ENCODE assay signal across 1 cellular context in the genomic region with DNA sequence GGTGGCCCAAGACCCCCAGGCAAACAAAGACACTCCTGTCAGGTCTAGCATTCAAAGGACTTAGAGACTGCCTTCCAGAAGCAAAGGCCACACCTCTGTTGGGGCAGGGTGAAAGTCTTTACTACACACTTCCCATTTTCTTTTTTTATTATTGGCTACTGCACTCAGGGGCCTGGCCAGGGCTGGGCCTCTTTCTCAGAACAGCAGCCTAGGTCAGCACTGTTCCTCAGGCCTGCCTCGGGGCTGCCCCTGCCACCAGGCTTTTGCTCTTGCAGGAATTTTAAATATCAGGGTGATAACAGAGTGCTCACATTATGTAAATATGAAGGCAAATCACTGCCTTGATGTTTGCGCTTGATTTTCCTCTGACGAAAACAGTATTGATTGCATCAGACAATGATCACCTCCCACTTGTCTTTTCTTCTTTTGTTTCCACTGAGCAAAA.
TF ChIP-seq lines count a peak whose summit lies in the region.

No MANE protein-coding gene starts in this region.

TF ChIP-seq in K562, 482 proteins besides CTCF, POLR2A, EP300 and RAD21 (continued from another document):
- TF ChIP-seq, protein P1, sequence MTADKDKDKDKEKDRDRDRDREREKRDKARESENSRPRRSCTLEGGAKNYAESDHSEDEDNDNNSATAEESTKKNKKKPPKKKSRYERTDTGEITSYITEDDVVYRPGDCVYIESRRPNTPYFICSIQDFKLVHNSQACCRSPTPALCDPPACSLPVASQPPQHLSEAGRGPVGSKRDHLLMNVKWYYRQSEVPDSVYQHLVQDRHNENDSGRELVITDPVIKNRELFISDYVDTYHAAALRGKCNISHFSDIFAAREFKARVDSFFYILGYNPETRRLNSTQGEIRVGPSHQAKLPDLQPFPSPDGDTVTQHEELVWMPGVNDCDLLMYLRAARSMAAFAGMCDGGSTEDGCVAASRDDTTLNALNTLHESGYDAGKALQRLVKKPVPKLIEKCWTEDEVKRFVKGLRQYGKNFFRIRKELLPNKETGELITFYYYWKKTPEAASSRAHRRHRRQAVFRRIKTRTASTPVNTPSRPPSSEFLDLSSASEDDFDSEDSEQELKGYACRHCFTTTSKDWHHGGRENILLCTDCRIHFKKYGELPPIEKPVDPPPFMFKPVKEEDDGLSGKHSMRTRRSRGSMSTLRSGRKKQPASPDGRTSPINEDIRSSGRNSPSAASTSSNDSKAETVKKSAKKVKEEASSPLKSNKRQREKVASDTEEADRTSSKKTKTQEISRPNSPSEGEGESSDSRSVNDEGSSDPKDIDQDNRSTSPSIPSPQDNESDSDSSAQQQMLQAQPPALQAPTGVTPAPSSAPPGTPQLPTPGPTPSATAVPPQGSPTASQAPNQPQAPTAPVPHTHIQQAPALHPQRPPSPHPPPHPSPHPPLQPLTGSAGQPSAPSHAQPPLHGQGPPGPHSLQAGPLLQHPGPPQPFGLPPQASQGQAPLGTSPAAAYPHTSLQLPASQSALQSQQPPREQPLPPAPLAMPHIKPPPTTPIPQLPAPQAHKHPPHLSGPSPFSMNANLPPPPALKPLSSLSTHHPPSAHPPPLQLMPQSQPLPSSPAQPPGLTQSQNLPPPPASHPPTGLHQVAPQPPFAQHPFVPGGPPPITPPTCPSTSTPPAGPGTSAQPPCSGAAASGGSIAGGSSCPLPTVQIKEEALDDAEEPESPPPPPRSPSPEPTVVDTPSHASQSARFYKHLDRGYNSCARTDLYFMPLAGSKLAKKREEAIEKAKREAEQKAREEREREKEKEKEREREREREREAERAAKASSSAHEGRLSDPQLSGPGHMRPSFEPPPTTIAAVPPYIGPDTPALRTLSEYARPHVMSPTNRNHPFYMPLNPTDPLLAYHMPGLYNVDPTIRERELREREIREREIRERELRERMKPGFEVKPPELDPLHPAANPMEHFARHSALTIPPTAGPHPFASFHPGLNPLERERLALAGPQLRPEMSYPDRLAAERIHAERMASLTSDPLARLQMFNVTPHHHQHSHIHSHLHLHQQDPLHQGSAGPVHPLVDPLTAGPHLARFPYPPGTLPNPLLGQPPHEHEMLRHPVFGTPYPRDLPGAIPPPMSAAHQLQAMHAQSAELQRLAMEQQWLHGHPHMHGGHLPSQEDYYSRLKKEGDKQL (CRISPR knock-in tag; IDR thresholded peaks at IDR 0.05; ENCODE audit: borderline replicate concordance): no peak
- TF ChIP-seq, protein P2, sequence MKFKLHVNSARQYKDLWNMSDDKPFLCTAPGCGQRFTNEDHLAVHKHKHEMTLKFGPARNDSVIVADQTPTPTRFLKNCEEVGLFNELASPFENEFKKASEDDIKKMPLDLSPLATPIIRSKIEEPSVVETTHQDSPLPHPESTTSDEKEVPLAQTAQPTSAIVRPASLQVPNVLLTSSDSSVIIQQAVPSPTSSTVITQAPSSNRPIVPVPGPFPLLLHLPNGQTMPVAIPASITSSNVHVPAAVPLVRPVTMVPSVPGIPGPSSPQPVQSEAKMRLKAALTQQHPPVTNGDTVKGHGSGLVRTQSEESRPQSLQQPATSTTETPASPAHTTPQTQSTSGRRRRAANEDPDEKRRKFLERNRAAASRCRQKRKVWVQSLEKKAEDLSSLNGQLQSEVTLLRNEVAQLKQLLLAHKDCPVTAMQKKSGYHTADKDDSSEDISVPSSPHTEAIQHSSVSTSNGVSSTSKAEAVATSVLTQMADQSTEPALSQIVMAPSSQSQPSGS (CRISPR knock-in tag; IDR thresholded peaks at IDR 0.05): no peak
- TF ChIP-seq GABPB2 (CRISPR knock-in tag; conservative IDR thresholded peaks at IDR 0.05): no peak
- no peak for TF ChIP-seq EGR1 (conservative IDR thresholded peaks at IDR 0.05)
- no peak for TF ChIP-seq ZNF445 (CRISPR knock-in tag; IDR thresholded peaks at IDR 0.05; ENCODE audit: low read depth)
- TF ChIP-seq CBFB (CRISPR knock-in tag; IDR thresholded peaks at IDR 0.05): no peak
- TF ChIP-seq, protein P3, sequence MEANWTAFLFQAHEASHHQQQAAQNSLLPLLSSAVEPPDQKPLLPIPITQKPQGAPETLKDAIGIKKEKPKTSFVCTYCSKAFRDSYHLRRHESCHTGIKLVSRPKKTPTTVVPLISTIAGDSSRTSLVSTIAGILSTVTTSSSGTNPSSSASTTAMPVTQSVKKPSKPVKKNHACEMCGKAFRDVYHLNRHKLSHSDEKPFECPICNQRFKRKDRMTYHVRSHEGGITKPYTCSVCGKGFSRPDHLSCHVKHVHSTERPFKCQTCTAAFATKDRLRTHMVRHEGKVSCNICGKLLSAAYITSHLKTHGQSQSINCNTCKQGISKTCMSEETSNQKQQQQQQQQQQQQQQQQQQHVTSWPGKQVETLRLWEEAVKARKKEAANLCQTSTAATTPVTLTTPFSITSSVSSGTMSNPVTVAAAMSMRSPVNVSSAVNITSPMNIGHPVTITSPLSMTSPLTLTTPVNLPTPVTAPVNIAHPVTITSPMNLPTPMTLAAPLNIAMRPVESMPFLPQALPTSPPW (CRISPR knock-in tag; IDR thresholded peaks at IDR 0.05): no peak
- TF ChIP-seq ZNF217 (CRISPR knock-in tag; IDR thresholded peaks at IDR 0.05): no peak
- TF ChIP-seq ZNF224 (CRISPR knock-in tag; IDR thresholded peaks at IDR 0.05): no peak
- peak; percentile 35; the same call in 1 of the 2 replicates for TF ChIP-seq SOX6 (IDR thresholded peaks at IDR 0.05)
- no peak for TF ChIP-seq PCBP1 (IDR thresholded peaks at IDR 0.05; ENCODE audit: low read depth, low read length, poor library complexity, severe bottlenecking)
- TF ChIP-seq DDX20 (tag; IDR thresholded peaks at IDR 0.05; ENCODE audit: low read depth): no peak
- TF ChIP-seq IFI16 (CRISPR knock-in tag; IDR thresholded peaks at IDR 0.05): no peak
- TF ChIP-seq BHLHE40 (IDR thresholded peaks at IDR 0.05; ENCODE audit: low read length): no peak
- TF ChIP-seq NCOR1 (IDR thresholded peaks at IDR 0.05): no peak
- no peak for TF ChIP-seq SMARCB1 (IDR thresholded peaks at IDR 0.05; ENCODE audit: insufficient read length, low read depth)
- no peak for TF ChIP-seq ZFPM2 (CRISPR knock-in tag; IDR thresholded peaks at IDR 0.05)
- no peak for TF ChIP-seq ZNF324 (CRISPR knock-in tag; IDR thresholded peaks at IDR 0.05)
- no peak for TF ChIP-seq NR1H2 (CRISPR knock-in tag; IDR thresholded peaks at IDR 0.05)
- no peak for TF ChIP-seq MYNN (IDR thresholded peaks at IDR 0.05)
- TF ChIP-seq MYNN (CRISPR knock-in tag; IDR thresholded peaks at IDR 0.05): no peak
- TF ChIP-seq RBM34 (IDR thresholded peaks at IDR 0.05; ENCODE audit: borderline replicate concordance, insufficient read depth, low read length): no peak
- TF ChIP-seq ZC3H11A (IDR thresholded peaks at IDR 0.05; ENCODE audit: low read depth, low read length): no peak
- TF ChIP-seq RCOR1 (IDR thresholded peaks at IDR 0.05; ENCODE audit: borderline replicate concordance in 1 of 2, low read depth in 2 of 2, low read length in 2 of 2): peak in 1 of 2 experiments; percentile 5; a peak in 1 of 4 replicates
- TF ChIP-seq TAL1 (IDR thresholded peaks at IDR 0.05): no peak
- TF ChIP-seq ZNF282 (CRISPR knock-in tag; IDR thresholded peaks at IDR 0.05): no peak
- TF ChIP-seq ETV1 (tag; conservative IDR thresholded peaks at IDR 0.05; ENCODE audit: low read depth): no peak
- TF ChIP-seq HDAC6 (IDR thresholded peaks at IDR 0.05; ENCODE audit: low read depth, low read length): no peak
- TF ChIP-seq CEBPG (CRISPR knock-in tag; IDR thresholded peaks at IDR 0.05): peak; percentile 41; the same call in 1 of the 2 replicates
- TF ChIP-seq CEBPG (tag; conservative IDR thresholded peaks at IDR 0.05 in 1 of 2, IDR thresholded peaks at IDR 0.05 in 1 of 2): peak; percentile 47 to 69
- TF ChIP-seq HDAC3 (IDR thresholded peaks at IDR 0.05; ENCODE audit: borderline replicate concordance, partially characterized antibody): no peak
- no peak for TF ChIP-seq CBX2 (IDR thresholded peaks at IDR 0.05; ENCODE audit: insufficient read depth, low read length, poor library complexity, severe bottlenecking)
- no peak for TF ChIP-seq ZNF780A (CRISPR knock-in tag; IDR thresholded peaks at IDR 0.05)
